10 cellular contexts compared by ENCODE assay signal in genomic region chr12:124130717-124131670, GRCh38.
DNase-seq lines count a peak whose midpoint lies in the region; ATAC-seq and TF ChIP-seq lines count a peak whose summit lies in the region.
"Had no signal": no experiment of that assay in that cellular context is flagged by ENCODE, and none has a peak within 500 bp of the region (broad histone marks: within the 10 kb centered on the region; RNA-seq: fewer than 3 reads in every experiment).

No MANE protein-coding gene starts in this region.

- ATAC-seq in HG03066 (IDR thresholded peaks at IDR 0.05; ENCODE audit: low read depth, unreplicated experiment) (peak; percentile 80), PC-3 (peak; percentile 18; the same call in 1 of the 2 replicates)

- DNase-seq in NCI-H2227 (lab: John Stamatoyannopoulos, UW; ENCODE audit: unreplicated experiment), result peak; percentile 16
- DNase-seq in NCI-H2227 treated with DMSO at 0.1 percent for 48 hours (lab: John Stamatoyannopoulos, UW), result no peak
- DNase-seq in PC-3, result no peak
- DNase-seq in stomach, result peak; percentile 44
- no peak for DNase-seq in uterus
- DNase-seq in lower leg skin (ENCODE audit: low spot score in 2 of 2), result no peak
- DNase-seq in A673 (ENCODE audit: low spot score), result no peak
- DNase-seq: ACHN, WERI-Rb-1 had no signal

- BruUV-seq in PC-3 (replicated peaks; lab: Mats Ljungman, UMichigan), result no TSS peak
- BruUV-seq in A673 (replicated peaks; lab: Mats Ljungman, UMichigan), result no TSS peak

- intact Hi-C loops in PC-3 (cut with micrococcal nuclease), result no loop called here
- intact Hi-C loops in stomach (cut with DNase I; ENCODE audit: low total_unique reads), result no loop called here
- intact Hi-C loops in uterus (cut with DNase I; ENCODE audit: low total_unique reads), result no loop called here
- intact Hi-C loops in lower leg skin (cut with DNase I; ENCODE audit: low total_unique reads), result no loop called here
- intact Hi-C loops in A673 (cut with micrococcal nuclease; ENCODE audit: unreplicated experiment), result no loop called here

- H3K9me3 ChIP-seq in PC-3 (ENCODE audit: low read length) (no peaks in the 10 kb centered on the region), stomach (no peaks in the 10 kb centered on the region), uterus (no peaks in the 10 kb centered on the region), A673 (ENCODE audit: low read depth, low read length, poor library complexity, severe bottlenecking) (no peaks in the 10 kb centered on the region)

- POLR2A ChIA-PET in PC-3 (lab: Charles Lee; ENCODE audit: unreplicated experiment), result no interaction called here
- POLR2A ChIA-PET in A673 (lab: Charles Lee; ENCODE audit: low non-redundant PET), result no interaction called here

- H3K9me2 ChIP-seq in PC-3 (replicated peaks; ENCODE audit: low read length), result no peaks in the 10 kb centered on the region

- H3K4me2 ChIP-seq in PC-3 (ENCODE audit: low read length), result no peak overlapping the region

- no peaks in the 10 kb centered on the region for H4K20me1 ChIP-seq in PC-3 (ENCODE audit: low read length)

- TF ChIP-seq CTCF in PC-3 (conservative IDR thresholded peaks at IDR 0.05; ENCODE audit: low read depth, low read length) (no peak), stomach (IDR thresholded peaks at IDR 0.05) (no peak), uterus (IDR thresholded peaks at IDR 0.05) (no peak), lower leg skin (IDR thresholded peaks at IDR 0.05) (no peak), A673 (conservative IDR thresholded peaks at IDR 0.05; ENCODE audit: low read depth, low read length) (no peak)

- no peak overlapping the region for H2AFZ ChIP-seq in PC-3 (ENCODE audit: low read length)

- H3K27me3 ChIP-seq in PC-3 (ENCODE audit: low read length) (peaks cover 63% of the 10 kb centered on the region), stomach (no peaks in the 10 kb centered on the region), uterus (no peaks in the 10 kb centered on the region), A673 (replicated peaks; ENCODE audit: insufficient read depth, low read depth, low read length, poor library complexity) (no peaks in the 10 kb centered on the region)

- H3K36me3 ChIP-seq in PC-3 (ENCODE audit: low read depth, low read length), result no peaks in the 10 kb centered on the region
- H3K36me3 ChIP-seq in stomach, result no peaks in the 10 kb centered on the region
- no peaks in the 10 kb centered on the region for H3K36me3 ChIP-seq in uterus
- no peaks in the 10 kb centered on the region for H3K36me3 ChIP-seq in A673 (ENCODE audit: insufficient read depth, low read length, poor library complexity, severe bottlenecking)
- H3K36me3 ChIP-seq: WERI-Rb-1 had no signal

- CTCF ChIA-PET in PC-3 (lab: Charles Lee) (no interaction called here), A673 (lab: Charles Lee) (no interaction called here)

- TF ChIP-seq EP300 in stomach (IDR thresholded peaks at IDR 0.05), result no peak

- H3K79me2 ChIP-seq in PC-3 (ENCODE audit: low read length), result no peaks in the 10 kb centered on the region

- no peak overlapping the region for H3K9ac ChIP-seq in PC-3 (ENCODE audit: low read length)

- H3K4me3 ChIP-seq in PC-3 (ENCODE audit: low read length), result no peak overlapping the region
- no peak overlapping the region for H3K4me3 ChIP-seq in stomach
- no peak overlapping the region for H3K4me3 ChIP-seq in uterus
- H3K4me3 ChIP-seq in lower leg skin (ENCODE audit: low read depth, poor library complexity, severe bottlenecking), result no peak overlapping the region
- H3K4me3 ChIP-seq in A673 (ENCODE audit: low read depth, low read length, poor library complexity, severe bottlenecking), result no peak overlapping the region

- no peak overlapping the region for H3K27ac ChIP-seq in PC-3 (ENCODE audit: low read length)
- peak overlapping the region in 2 of 5 donors; percentile 22 to 55 for H3K27ac ChIP-seq in stomach
- H3K27ac ChIP-seq in uterus, result no peak overlapping the region
- no peak overlapping the region for H3K27ac ChIP-seq in A673 (ENCODE audit: low read depth, low read length, poor library complexity, severe bottlenecking)
- H3K27ac ChIP-seq: WERI-Rb-1 had no signal

- 28 to 49% (median 41%) methylated on average over 10 of the region's 10 CpGs for WGBS in stomach, 5 donors
- WGBS in lower leg skin, 2 donors, result 81 to 87% methylated on average over 10 of the region's 10 CpGs

- no peaks in the 10 kb centered on the region for H3F3A ChIP-seq in PC-3 (ENCODE audit: low read length, unreplicated experiment)

- H3K4me1 ChIP-seq in PC-3 (ENCODE audit: insufficient read depth, low read length), result no peaks in the 10 kb centered on the region
- H3K4me1 ChIP-seq in stomach, result peaks cover 7 to 15% (median 14%) of the 10 kb centered on the region in 4 donors
- H3K4me1 ChIP-seq in uterus, result no peaks in the 10 kb centered on the region
- no peaks in the 10 kb centered on the region for H3K4me1 ChIP-seq in A673 (ENCODE audit: insufficient read depth, low read length, poor library complexity, severe bottlenecking)

- no peak for TF ChIP-seq POLR2A in stomach (IDR thresholded peaks at IDR 0.05)
- TF ChIP-seq POLR2A in uterus (IDR thresholded peaks at IDR 0.05), result no peak
- TF ChIP-seq POLR2A in lower leg skin (IDR thresholded peaks at IDR 0.05), result no peak

Comparison
In these comparisons a context has a peak if more than half of its experiments do, and no peak if none do; other contexts are left out.
1. DNase-seq: peak in NCI-H2227 (single experiment) and stomach (single experiment); none in NCI-H2227 treated with DMSO at 0.1 percent for 48 hours (single experiment), PC-3 (single experiment), uterus (0 of 2), lower leg skin (0 of 2) and A673 (single experiment).